25 cellular contexts compared by ENCODE assay signal in genomic region chrX:126170715-126171114, GRCh38. TPM values are rescaled to one million over a fixed set of nuclear protein-coding genes. Genes with fewer than 3 reads are reported as not detected.
"Had no signal": no experiment of that assay in that cellular context is flagged by ENCODE, and none has a peak within 500 bp of the region (broad histone marks: within the 10 kb centered on the region; RNA-seq: fewer than 3 reads in every experiment).

No MANE protein-coding gene starts in this region.

- H3K27me3 ChIP-seq: colonic mucosa had no signal

- H3K4me3 ChIP-seq: colonic mucosa had no signal

- H3K4me1 ChIP-seq: colonic mucosa had no signal

- H3K9me3 ChIP-seq: colonic mucosa had no signal

- H3K36me3 ChIP-seq: colonic mucosa had no signal

- H3K27ac ChIP-seq: colonic mucosa, VCaP had no signal

- ATAC-seq: activated T-helper 17 cell treated with anti-CD3 and anti-CD28 coated beads, Interleukin-2, amount 50 U/mL, for 72 hours; PC-3 had no signal

- DNase-seq: activated CD4-positive, alpha-beta memory T cell treated with anti-CD3 and anti-CD28 coated beads for 36 hours; activated CD4-positive, alpha-beta T cell treated with anti-CD3 and anti-CD28 coated beads, Interleukin-2, amount 10 ng/mL, durations not matched to agents 7 days and 5 days; activated CD4-positive, CD25-positive, alpha-beta regulatory T cell; activated gamma-delta T cell; activated naive CD4-positive, alpha-beta T cell treated with anti-CD3 and anti-CD28 coated beads for 36 hours; activated T-cell treated with anti-CD3 and anti-CD28 coated beads for 4 hours; activated T-cell treated with anti-CD3 and anti-CD28 coated beads, Interleukin-2, amount 50 U/mL, for 48 hours; anterior cingulate cortex; colonic mucosa; KG1; NCI-H1105 treated with DMSO at 0.1 percent for 48 hours; NCI-H1436 treated with DMSO at 0.1 percent for 48 hours; NCI-H187 treated with DMSO at 0.1 percent for 48 hours; NCI-H2081 treated with DMSO at 0.1 percent for 48 hours; NCI-H345; NCI-H510A; NCI-H69; PC-3; SHP77 treated with DMSO at 0.1 percent for 48 hours had no signal

RNA-seq across cellular contexts. Expression of gene DCAF12L2, which starts 4.6 kb away (rescaled TPM):
- total RNA-seq: activated CD4-positive, alpha-beta memory T cell treated with anti-CD3 and anti-CD28 coated beads for 36 hours; activated CD4-positive, alpha-beta T cell treated with anti-CD3 and anti-CD28 coated beads, Interleukin-2, amount 10 ng/mL, durations not matched to agents 7 days and 5 days; activated CD8-positive, alpha-beta memory T cell treated with anti-CD3 and anti-CD28 coated beads for 36 hours; activated naive CD4-positive, alpha-beta T cell treated with anti-CD3 and anti-CD28 coated beads for 36 hours; activated T-helper 17 cell treated with anti-CD3 and anti-CD28 coated beads, Interleukin-2, amount 50 U/mL, for 72 hours; cardiac septum; LHCN-M2; M059J had no signal
